Comparison of ENCODE assay signal across 26 cellular contexts in the genomic region with DNA sequence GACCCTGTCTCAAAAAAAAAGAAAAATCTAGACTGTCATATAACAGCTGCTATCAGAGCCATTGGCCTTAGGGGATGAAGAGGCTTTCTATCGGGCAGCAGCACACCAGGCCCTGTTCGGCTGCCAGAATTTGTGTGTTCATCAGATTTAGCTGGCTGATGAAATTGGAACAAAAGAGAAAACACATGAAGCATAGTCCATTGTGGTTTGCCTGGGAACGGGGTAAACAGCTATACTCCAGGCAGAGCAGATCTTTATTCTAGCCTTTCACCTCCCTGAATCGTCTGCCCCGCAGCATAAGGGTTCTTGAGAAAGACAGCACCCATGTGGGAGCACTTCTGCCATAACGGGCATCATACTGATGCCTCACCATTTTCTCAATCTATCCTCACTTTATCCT. TPM values are rescaled to one million over a fixed set of nuclear protein-coding genes. Genes with fewer than 3 reads are reported as not detected.
DNase-seq lines count a peak whose midpoint lies in the region; ATAC-seq and TF ChIP-seq lines count a peak whose summit lies in the region.
"Had no signal": no experiment of that assay in that cellular context is flagged by ENCODE, and none has a peak within 500 bp of the region (broad histone marks: within the 10 kb centered on the region; RNA-seq: fewer than 3 reads in every experiment).

No MANE protein-coding gene starts in this region.

- TF ChIP-seq CTCF in fibroblast of the aortic adventitia (IDR thresholded peaks at IDR 0.05; ENCODE audit: insufficient read depth, low read length) (no peak), osteoblast (IDR thresholded peaks at IDR 0.05; ENCODE audit: extremely low read depth, low read depth, low read length) (no peak)

- no peaks in the 10 kb centered on the region for H4K20me1 ChIP-seq in osteoblast (ENCODE audit: insufficient read depth, low read length)

- peak overlapping the region; percentile 65 for H3K27ac Mint-ChIP-seq in T-helper 17 cell

- no peaks in the 10 kb centered on the region for H3K27me3 Mint-ChIP-seq in T-helper 17 cell

- H3K4me1 ChIP-seq in osteoblast (ENCODE audit: insufficient read depth, low read length), result no peaks in the 10 kb centered on the region

- H3K79me2 ChIP-seq in osteoblast (ENCODE audit: insufficient read depth, low read length), result no peaks in the 10 kb centered on the region

- H3K9me3 ChIP-seq in T-helper 17 cell (ENCODE audit: control insufficient read depth, low read length, poor library complexity, severe bottlenecking) (no peaks in the 10 kb centered on the region), osteoblast (ENCODE audit: low read depth, low read length) (no peaks in the 10 kb centered on the region)

- DNase-seq in Ammon's horn (ENCODE audit: low spot score) (peak; percentile 4), T-helper 17 cell (no peak), fibroblast of the aortic adventitia (ENCODE audit: low read depth) (peak; percentile 39), osteoblast (ENCODE audit: insufficient read length, low spot score, missing footprints) (peak; percentile 72), DMS53 treated with DMSO at 0.1 percent for 48 hours (lab: John Stamatoyannopoulos, UW; ENCODE audit: unreplicated experiment) (no peak), AG08395 (ENCODE audit: low spot score) (no peak), NCI-H345 treated with DMSO at 0.1 percent for 48 hours (lab: John Stamatoyannopoulos, UW; ENCODE audit: unreplicated experiment) (no peak)
- DNase-seq: COR-L47; DMS153; GF-D8; MM.1S; NCI-H1092; NCI-H1436 treated with DMSO at 0.1 percent for 48 hours; NCI-H2029 treated with DMSO at 0.1 percent for 48 hours; NCI-H2171; NCI-H446; NCI-H748 treated with DMSO at 0.1 percent for 48 hours; NK-92 treated with Interleukin-12 subunit alpha and Interleukin-12 subunit beta, amount 100 ng/mL, for 24 hours had no signal

- no peaks in the 10 kb centered on the region for H3K36me3 ChIP-seq in osteoblast (ENCODE audit: insufficient read depth, low read length)

- ATAC-seq in T-helper 17 cell (no peak), HG03457 (IDR thresholded peaks at IDR 0.05; ENCODE audit: unreplicated experiment) (no peak)
- ATAC-seq: Right ventricle myocardium inferior had no signal

- H3K4me2 ChIP-seq in osteoblast (ENCODE audit: insufficient read depth, low read length), result no peak overlapping the region

- H3K27ac ChIP-seq in osteoblast (ENCODE audit: low read depth, low read length), result no peak overlapping the region
- H3K27ac ChIP-seq: C4-2B had no signal

- H3K4me3 Mint-ChIP-seq in T-helper 17 cell, result no peak overlapping the region

- H3K4me3 ChIP-seq in fibroblast of the aortic adventitia (ENCODE audit: low read depth, low read length) (no peak overlapping the region), osteoblast (ENCODE audit: insufficient read depth, low read length) (no peak overlapping the region)
- H3K4me3 ChIP-seq: GM12878 had no signal

- no peak overlapping the region for H2AFZ ChIP-seq in osteoblast (ENCODE audit: low read length)

- peaks cover 6% of the 10 kb centered on the region for H3K27me3 ChIP-seq in osteoblast (ENCODE audit: insufficient read depth, low read length)

- H3K4me1 Mint-ChIP-seq in T-helper 17 cell, result peaks cover 17% of the 10 kb centered on the region

- no peaks in the 10 kb centered on the region for H3K36me3 Mint-ChIP-seq in T-helper 17 cell (ENCODE audit: low read depth)

RNA-seq across cellular contexts. Expression of a gene that starts 11.6 kb away (rescaled TPM):
- total RNA-seq in T-helper 17 cell, result 1 to 10 TPM; 3.0 to 4.2 TPM
- total RNA-seq in fibroblast of the aortic adventitia (ENCODE audit: low replicate concordance), result not detected in 2 replicates
- not detected in 2 replicates for total RNA-seq in osteoblast
- total RNA-seq: A673, GM12878, H1, LHCN-M2 had no signal

RNA-seq across cellular contexts. Expression of a gene that starts 12.3 kb away (rescaled TPM):
- not detected for total RNA-seq in T-helper 17 cell
- not detected in 2 replicates for total RNA-seq in fibroblast of the aortic adventitia (ENCODE audit: low replicate concordance)
- total RNA-seq in osteoblast, result not detected in 2 replicates
- total RNA-seq: A673, GM12878, H1, LHCN-M2, Right ventricle myocardium inferior, SK-MEL-5 had no signal

RNA-seq across cellular contexts. Expression of a gene that starts 49.8 kb away (rescaled TPM):
- not detected for total RNA-seq in T-helper 17 cell
- total RNA-seq in fibroblast of the aortic adventitia (ENCODE audit: low replicate concordance), result not detected in 2 replicates
- total RNA-seq in osteoblast, result not detected in 2 replicates
- total RNA-seq: A673, GM12878, H1, LHCN-M2, Right ventricle myocardium inferior, SK-MEL-5 had no signal

Comparison
In these comparisons a context has a peak if more than half of its experiments do, and no peak if none do; other contexts are left out.
1. DNase-seq: peak in Ammon's horn (single experiment), fibroblast of the aortic adventitia (single experiment) and osteoblast (single experiment); none in T-helper 17 cell (0 of 3), DMS53 treated with DMSO at 0.1 percent for 48 hours (single experiment), AG08395 (single experiment) and NCI-H345 treated with DMSO at 0.1 percent for 48 hours (single experiment).